26 cellular contexts compared by ENCODE assay signal in genomic region chr14:75591987-75592575, GRCh38.
"Had no signal": no experiment of that assay in that cellular context is flagged by ENCODE, and none has a peak within 500 bp of the region (broad histone marks: within the 10 kb centered on the region; RNA-seq: fewer than 3 reads in every experiment).

No MANE protein-coding gene starts in this region.

- ATAC-seq: esophagus mucosa; lower lobe of right lung; naive thymus-derived CD8-positive, alpha-beta T cell; sciatic nerve; stimulated activated memory B cell treated with anti-CD40 and anti-IgM and Interleukin-4, amounts not matched to agents 10 μg/mL and 1 μg/mL and 100 μg/mL, for 72 hours had no signal

- DNase-seq: cortex of kidney; dorsolateral prefrontal cortex; effector CD4-positive, alpha-beta T cell; foreskin fibroblast; head of caudate nucleus; left ventricle myocardium superior; lower lobe of right lung; naive thymus-derived CD8-positive, alpha-beta T cell; nephron progenitor cell; occipital lobe; ovary; posterior cingulate gyrus; spleen; stimulated activated CD4-positive, alpha-beta T cell treated with anti-CD3 and anti-CD28 coated beads, Interleukin-4, amount 100 ng/mL, for 4 hours; upper lobe of left lung; uterus had no signal

- H3K36me3 ChIP-seq: gastrocnemius medialis, lower lobe of right lung, ovary, thoracic aorta, uterus had no signal

- H3K4me1 ChIP-seq: lower lobe of right lung, upper lobe of left lung, uterus had no signal

- FAIRE-seq: keratinocyte had no signal

- H3K27me3 ChIP-seq: gastrocnemius medialis, ovary, spleen, tibial nerve, upper lobe of left lung, uterus had no signal

- H3K9me3 Mint-ChIP-seq: naive thymus-derived CD8-positive, alpha-beta T cell; stimulated activated naive CD8-positive, alpha-beta T cell treated with anti-CD3 and anti-CD28 coated beads, Interleukin-15, Interleukin-2, amounts not matched to agents 100 ng/mL and 50 ng/mL, for 24 hours had no signal

- H3K27ac Mint-ChIP-seq: naive thymus-derived CD8-positive, alpha-beta T cell; nephron progenitor cell; stimulated activated memory B cell treated with anti-CD40 and anti-IgM and Interleukin-4, amounts not matched to agents 10 μg/mL and 1 μg/mL and 100 μg/mL, for 72 hours; stimulated activated naive CD8-positive, alpha-beta T cell treated with anti-CD3 and anti-CD28 coated beads, Interleukin-15, Interleukin-2, amounts not matched to agents 100 ng/mL and 50 ng/mL, for 24 hours had no signal

- H3K27me3 Mint-ChIP-seq: naive thymus-derived CD8-positive, alpha-beta T cell; stimulated activated memory B cell treated with anti-CD40 and anti-IgM and Interleukin-4, amounts not matched to agents 10 μg/mL and 1 μg/mL and 100 μg/mL, for 72 hours; stimulated activated naive CD8-positive, alpha-beta T cell treated with anti-CD3 and anti-CD28 coated beads, Interleukin-15, Interleukin-2, amounts not matched to agents 100 ng/mL and 50 ng/mL, for 24 hours had no signal

- H3K4me3 Mint-ChIP-seq: naive thymus-derived CD8-positive, alpha-beta T cell; nephron progenitor cell; stimulated activated memory B cell treated with anti-CD40 and anti-IgM and Interleukin-4, amounts not matched to agents 10 μg/mL and 1 μg/mL and 100 μg/mL, for 72 hours; stimulated activated naive CD8-positive, alpha-beta T cell treated with anti-CD3 and anti-CD28 coated beads, Interleukin-15, Interleukin-2, amounts not matched to agents 100 ng/mL and 50 ng/mL, for 24 hours had no signal

- H3K4me3 ChIP-seq: dorsolateral prefrontal cortex, gastrocnemius medialis, lower lobe of right lung, ovary, skin epidermis, spleen, thoracic aorta, tibial nerve, upper lobe of left lung, uterus had no signal

- H3K27ac ChIP-seq: dorsolateral prefrontal cortex, epithelial cell of prostate, lower lobe of right lung, ovary, skin epidermis, spleen, thoracic aorta, tibial nerve, upper lobe of left lung, uterus had no signal

- H3K4me1 Mint-ChIP-seq: naive thymus-derived CD8-positive, alpha-beta T cell; nephron progenitor cell had no signal

- H3K9me3 ChIP-seq: gastrocnemius medialis, lower lobe of right lung, ovary, spleen, thoracic aorta, tibial nerve, upper lobe of left lung, uterus had no signal
